10 cellular contexts compared by ENCODE assay signal in the genomic region with DNA sequence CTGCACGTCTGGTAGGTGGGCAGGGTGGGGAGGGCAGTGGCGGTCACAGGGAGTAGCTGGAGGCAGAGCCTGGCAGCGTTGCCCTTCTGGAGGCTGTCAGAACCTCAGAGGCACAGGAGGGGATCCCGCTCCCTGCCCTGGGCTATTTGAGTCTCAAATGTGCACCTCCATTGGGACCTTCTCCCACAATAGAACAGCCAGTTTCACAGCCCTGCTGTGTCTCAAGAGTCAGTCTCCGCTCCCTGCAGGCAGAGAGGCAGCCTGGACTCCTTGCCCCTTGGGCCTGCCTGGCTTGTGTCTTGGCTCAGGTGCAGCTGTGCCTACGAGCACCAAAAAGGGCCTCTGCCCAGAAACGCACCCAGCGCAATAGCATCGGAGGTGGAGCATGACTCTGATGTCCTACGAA. TPM values are rescaled to one million over a fixed set of nuclear protein-coding genes. Genes with fewer than 3 reads are reported as not detected.
DNase-seq lines count a peak whose midpoint lies in the region; ATAC-seq and TF ChIP-seq lines count a peak whose summit lies in the region.
"Had no signal": no experiment of that assay in that cellular context is flagged by ENCODE, and none has a peak within 500 bp of the region (broad histone marks: within the 10 kb centered on the region; RNA-seq: fewer than 3 reads in every experiment).

No MANE protein-coding gene starts in this region.

- H2BK15ac ChIP-seq in mesendoderm (replicated peaks; ENCODE audit: low read depth), result no peak overlapping the region

- no peaks in the 10 kb centered on the region for H3K9me3 Mint-ChIP-seq in WTC11

- H3K27me3 ChIP-seq in iPS-20b (ENCODE audit: insufficient read depth, low read length) (peaks cover 48% of the 10 kb centered on the region), mesendoderm (ENCODE audit: insufficient read depth, low read length, poor library complexity) (peaks cover 5% of the 10 kb centered on the region)

- no peaks in the 10 kb centered on the region for H3K79me2 ChIP-seq in mesendoderm (ENCODE audit: control insufficient read depth, insufficient read depth, low read length)

- no peaks in the 10 kb centered on the region; the same call in 1 of the 2 replicates for H3K4me1 Mint-ChIP-seq in WTC11

- POLR2A ChIA-PET in WTC11 (lab: Charles Lee), result interaction anchor here (0.6 kb wide), 1 partner anchor 109 kb away, joined by 6 read pairs; no protein-coding TSS in a partner anchor

- H3K9me3 ChIP-seq in ES-I3 (ENCODE audit: control insufficient read depth, insufficient read depth, low read length), result no peaks in the 10 kb centered on the region
- no peaks in the 10 kb centered on the region for H3K9me3 ChIP-seq in iPS-20b (ENCODE audit: insufficient read depth, low read depth, low read length)
- H3K9me3 ChIP-seq: left lung had no signal

- H3K4me1 ChIP-seq in ES-I3 (ENCODE audit: insufficient read depth, low read length) (peaks cover 5% of the 10 kb centered on the region; the same call in 1 of the 2 replicates), iPS-20b (ENCODE audit: insufficient read depth, low read length) (peaks cover 5% of the 10 kb centered on the region; the same call in 1 of the 2 replicates), mesendoderm (ENCODE audit: control insufficient read depth, low read depth, low read length) (peaks cover 2% of the 10 kb centered on the region)

- no peak overlapping the region for H4K8ac ChIP-seq in mesendoderm (ENCODE audit: low read depth, low read length)

- no peak; the same call in 1 of the 2 replicates for ATAC-seq in WTC11
- no peak for ATAC-seq in left lobe of liver
- ATAC-seq in esophagus mucosa, result no peak
- ATAC-seq in HG03342 (IDR thresholded peaks at IDR 0.05; ENCODE audit: unreplicated experiment), result no peak
- ATAC-seq: left lung had no signal

- no peak overlapping the region for H4K5ac ChIP-seq in mesendoderm (ENCODE audit: low read length)

- H3K36me3 ChIP-seq in ES-I3 (ENCODE audit: insufficient read depth, low read length) (no peaks in the 10 kb centered on the region), iPS-20b (ENCODE audit: insufficient read depth, low read depth, low read length) (no peaks in the 10 kb centered on the region), mesendoderm (ENCODE audit: control insufficient read depth, insufficient read depth, low read length) (no peaks in the 10 kb centered on the region)
- H3K36me3 ChIP-seq: left lung had no signal

- no peak overlapping the region for H3K4me2 ChIP-seq in mesendoderm (ENCODE audit: low read length)

- H3K4me3 ChIP-seq in iPS-20b (ENCODE audit: low read length) (peak overlapping the region; percentile 60; the same call in 1 of the 2 replicates), skeletal muscle cell (ENCODE audit: low read depth, low read length) (peak overlapping the region; percentile 51), mesendoderm (ENCODE audit: low read length) (no peak overlapping the region)

- H3K27ac Mint-ChIP-seq in WTC11, result no peak overlapping the region

- DNase-seq in WTC11 (ENCODE audit: low spot score), result no peak
- no peak for DNase-seq in skeletal muscle cell (ENCODE audit: low read depth)
- DNase-seq in left lobe of liver (ENCODE audit: low spot score), result no peak
- DNase-seq in mesendoderm, result no peak
- DNase-seq: NCI-H1417 had no signal

- no peak overlapping the region for H2AK5ac ChIP-seq in mesendoderm (ENCODE audit: low read length)

- no peak for TF ChIP-seq CTCF in WTC11 (IDR thresholded peaks at IDR 0.05)

- H2BK120ac ChIP-seq in mesendoderm (ENCODE audit: low read depth, low read length), result no peak overlapping the region

- no peak overlapping the region for H3K23ac ChIP-seq in mesendoderm (ENCODE audit: low read length)

- peak overlapping the region; percentile 57 for H3K4me3 Mint-ChIP-seq in WTC11

- peaks cover 34% of the 10 kb centered on the region for H3K27me3 Mint-ChIP-seq in WTC11 (ENCODE audit: low read depth)

- WGBS in mesendoderm (ENCODE audit: extremely low coverage, insufficient coverage, low lambda C conversion rate), result no CpG with 5 or more reads among the region's 10 CpGs

- no peak overlapping the region for H2BK5ac ChIP-seq in mesendoderm (ENCODE audit: low read length)

- H3K56ac ChIP-seq in mesendoderm (ENCODE audit: low read length), result no peak overlapping the region

- H3K4ac ChIP-seq in mesendoderm (ENCODE audit: low read depth, low read length), result no peak overlapping the region

- CTCF ChIA-PET in WTC11 (lab: Charles Lee), result no interaction called here

- no peaks in the 10 kb centered on the region for H3K79me1 ChIP-seq in mesendoderm (ENCODE audit: low read length)

- H3K27ac ChIP-seq in iPS-20b (ENCODE audit: low read length), result no peak overlapping the region
- no peak overlapping the region for H3K27ac ChIP-seq in mesendoderm (ENCODE audit: low read depth, low read length)
- H3K27ac ChIP-seq: left lung had no signal

- peak overlapping the region; percentile 65; the same call in 1 of the 2 replicates for H3K9ac ChIP-seq in ES-I3 (ENCODE audit: low read depth, low read length)
- H3K9ac ChIP-seq in iPS-20b (ENCODE audit: low read depth, low read length), result no peak overlapping the region; the same call in 1 of the 2 replicates
- no peak overlapping the region for H3K9ac ChIP-seq in mesendoderm (ENCODE audit: low read length)

- H3K18ac ChIP-seq in mesendoderm (ENCODE audit: low read length), result no peak overlapping the region

- H3K36me3 Mint-ChIP-seq in WTC11, result no peaks in the 10 kb centered on the region

TF ChIP-seq in WTC11, 78 proteins besides CTCF, POLR2A, EP300 and RAD21:
- TF ChIP-seq IRF2 (CRISPR knock-in tag; IDR thresholded peaks at IDR 0.05; ENCODE audit: borderline replicate concordance, low read depth), result no peak
- TF ChIP-seq NFYB (CRISPR knock-in tag; conservative IDR thresholded peaks at IDR 0.05; ENCODE audit: low read depth), result no peak
- TF ChIP-seq, protein P1, sequence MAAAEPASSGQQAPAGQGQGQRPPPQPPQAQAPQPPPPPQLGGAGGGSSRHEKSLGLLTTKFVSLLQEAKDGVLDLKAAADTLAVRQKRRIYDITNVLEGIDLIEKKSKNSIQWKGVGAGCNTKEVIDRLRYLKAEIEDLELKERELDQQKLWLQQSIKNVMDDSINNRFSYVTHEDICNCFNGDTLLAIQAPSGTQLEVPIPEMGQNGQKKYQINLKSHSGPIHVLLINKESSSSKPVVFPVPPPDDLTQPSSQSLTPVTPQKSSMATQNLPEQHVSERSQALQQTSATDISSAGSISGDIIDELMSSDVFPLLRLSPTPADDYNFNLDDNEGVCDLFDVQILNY (CRISPR knock-in tag; IDR thresholded peaks at IDR 0.05), result no peak
- TF ChIP-seq PREB (CRISPR knock-in tag; IDR thresholded peaks at IDR 0.05; ENCODE audit: borderline replicate concordance), result no peak
- TF ChIP-seq ZNF232 (CRISPR knock-in tag; IDR thresholded peaks at IDR 0.05), result no peak
- no peak for TF ChIP-seq ZNF425 (CRISPR knock-in tag; conservative IDR thresholded peaks at IDR 0.05)
- TF ChIP-seq RELA (CRISPR knock-in tag; IDR thresholded peaks at IDR 0.05; ENCODE audit: borderline replicate concordance), result no peak
- no peak for TF ChIP-seq CREB1 (CRISPR knock-in tag; IDR thresholded peaks at IDR 0.05)
- TF ChIP-seq KAT7 (CRISPR knock-in tag; IDR thresholded peaks at IDR 0.05; ENCODE audit: borderline replicate concordance), result no peak

RNA-seq across cellular contexts. Expression of gene FAM168B, which starts 57.4 kb away (rescaled TPM):
- total RNA-seq in WTC11 (2021), result 63.9 to 74.9 TPM (median 68.7 TPM) in 3 replicates
- 39.5 TPM for total RNA-seq in left lobe of liver
- 42.9 TPM for total RNA-seq in esophagus mucosa
- polyA plus RNA-seq in mesendoderm (2013, experiment 1 of 2), result 74.4 TPM
- polyA plus RNA-seq in mesendoderm (2013, experiment 2 of 2), result 74.1 TPM
